ENCODE assay signal across 19 cellular contexts in genomic region chr3:46163551-46163981, GRCh38. TPM values are rescaled to one million over a fixed set of nuclear protein-coding genes. Genes with fewer than 3 reads are reported as not detected.
DNase-seq lines count a peak whose midpoint lies in the region; ATAC-seq, FAIRE-seq and TF ChIP-seq lines count a peak whose summit lies in the region.
"Had no signal": no experiment of that assay in that cellular context is flagged by ENCODE, and none has a peak within 500 bp of the region (broad histone marks: within the 10 kb centered on the region; RNA-seq: fewer than 3 reads in every experiment).

No MANE protein-coding gene starts in this region.

- POLR2A ChIA-PET in A549 (lab: Yijun Ruan, JAX) = no interaction called here
- POLR2A ChIA-PET in CD4-positive, alpha-beta memory T cell (lab: Charles Lee; ENCODE audit: partially characterized antibody) = no interaction called here

- no peaks in the 10 kb centered on the region for H4K20me1 ChIP-seq in astrocyte (ENCODE audit: insufficient read depth, low read length)

- TF ChIP-seq EP300 in A549 (IDR thresholded peaks at IDR 0.05) = no peak

- no peak overlapping the region for H2AFZ ChIP-seq in astrocyte (ENCODE audit: low read depth, low read length)

- no peak overlapping the region for H3K4me3 ChIP-seq in A549
- no peak overlapping the region; the same call in 1 of the 2 replicates for H3K4me3 ChIP-seq in HUES6 (ENCODE audit: low read depth, low read length)
- no peak overlapping the region for H3K4me3 ChIP-seq in astrocyte (ENCODE audit: insufficient read depth, low read depth, low read length)
- no peak overlapping the region for H3K4me3 ChIP-seq in CD4-positive, alpha-beta memory T cell (ENCODE audit: low read length in 2 of 2)
- H3K4me3 ChIP-seq: skin epidermis had no signal

- 36% methylated on average over 3 of the region's 3 CpGs for WGBS in A549 (ENCODE audit: missing lambda C conversion rate)

- H3K27ac ChIP-seq in A549 (peak overlapping the region in 1 of 2 experiments; percentile 32; a peak in 1 of 6 replicates), HUES6 (ENCODE audit: low read depth, low read length) (peak overlapping the region; percentile 28; the same call in 1 of the 2 replicates), astrocyte (ENCODE audit: low read depth, low read length) (no peak overlapping the region)
- no peak overlapping the region for H3K27ac ChIP-seq in CD4-positive, alpha-beta memory T cell (ENCODE audit: low read depth, low read length)

- H3K4me1 Mint-ChIP-seq in astrocyte (ENCODE audit: low read depth, unreplicated experiment) = peaks cover 9% of the 10 kb centered on the region
- no peaks in the 10 kb centered on the region for H3K4me1 Mint-ChIP-seq in CD4-positive, alpha-beta memory T cell
- H3K4me1 Mint-ChIP-seq: mesothelial cell of epicardium had no signal

- H3K4me3 Mint-ChIP-seq in astrocyte (ENCODE audit: unreplicated experiment) = no peak overlapping the region
- no peak overlapping the region for H3K4me3 Mint-ChIP-seq in CD4-positive, alpha-beta memory T cell
- H3K4me3 Mint-ChIP-seq: CD4-positive, alpha-beta T cell; mesothelial cell of epicardium; stimulated activated naive CD8-positive, alpha-beta T cell treated with anti-CD3 and anti-CD28 coated beads, Interleukin-15, Interleukin-2, amounts not matched to agents 100 ng/mL and 50 ng/mL, for 24 hours had no signal

- no peaks in the 10 kb centered on the region for H3K9me3 ChIP-seq in A549
- H3K9me3 ChIP-seq in HUES6 (ENCODE audit: control insufficient read depth, insufficient read depth, low read depth, low read length) = no peaks in the 10 kb centered on the region; the same call in 1 of the 2 replicates
- no peaks in the 10 kb centered on the region for H3K9me3 ChIP-seq in astrocyte (ENCODE audit: insufficient read depth, low read depth, low read length)
- H3K9me3 ChIP-seq in CD4-positive, alpha-beta memory T cell (ENCODE audit: control insufficient read depth in 1 of 2, low read length in 2 of 2) = no peaks in the 10 kb centered on the region

- CTCF ChIA-PET in A549 (lab: Yijun Ruan, JAX) = no interaction called here
- CTCF ChIA-PET in CD4-positive, alpha-beta memory T cell (lab: Charles Lee; ENCODE audit: partially characterized antibody) = interaction anchor here (1.6 kb wide), 1 partner anchor 10 kb away, joined by 3 read pairs; no protein-coding TSS in a partner anchor

- FAIRE-seq in A549 (lab: Jason Lieb, UNC) (no peak), astrocyte (lab: Jason Lieb, UNC) (no peak)

- DNase-seq in A549 (ENCODE audit: low read depth in 1 of 2, low spot score in 1 of 2) = no peak
- no peak for DNase-seq in astrocyte (ENCODE audit: low read depth)
- DNase-seq in iPS-NIHi7 (ENCODE audit: extremely low spot score) = peak; percentile 46
- no peak for DNase-seq in CD4-positive, alpha-beta memory T cell
- no peak for DNase-seq in DMS 273 treated with DMSO at 0.1 percent for 48 hours (lab: John Stamatoyannopoulos, UW)
- DNase-seq in hypothalamus (lab: John Stamatoyannopoulos, UW) = no peak
- no peak for DNase-seq in SHP77 treated with DMSO at 0.1 percent for 48 hours (lab: John Stamatoyannopoulos, UW)
- DNase-seq: activated CD4-positive, alpha-beta T cell treated with anti-CD3 and anti-CD28 coated beads, Interleukin-2, amount 50 U/mL, for 48 hours; amygdala; CD4-positive, alpha-beta T cell; NCI-H1694 treated with DMSO at 0.1 percent for 48 hours; NCI-H526 treated with DMSO at 0.1 percent for 48 hours; nucleus accumbens; SHP77; T-helper 9 cell had no signal

- H3K4me1 ChIP-seq in A549 (peaks cover 4% of the 10 kb centered on the region; the same call in 2 of the 3 replicates), HUES6 (ENCODE audit: control insufficient read depth, insufficient read depth, low read length) (peaks cover 13% of the 10 kb centered on the region; the same call in 1 of the 2 replicates), astrocyte (ENCODE audit: insufficient read depth, low read length) (no peaks in the 10 kb centered on the region)
- no peaks in the 10 kb centered on the region for H3K4me1 ChIP-seq in CD4-positive, alpha-beta memory T cell (ENCODE audit: insufficient read depth, low read length)

- no peak for TF ChIP-seq RAD21 in A549 (conservative IDR thresholded peaks at IDR 0.05 in 1 of 2, IDR thresholded peaks at IDR 0.05 in 1 of 2)

- H3K4me2 ChIP-seq in A549 (0 out of 3 replicates have a peak overlapping the region, but pooled peaks have one; percentile 10), astrocyte (ENCODE audit: low read length) (no peak overlapping the region)

- H3K27ac Mint-ChIP-seq in astrocyte (ENCODE audit: unreplicated experiment) = peak overlapping the region; percentile 50
- no peak overlapping the region for H3K27ac Mint-ChIP-seq in CD4-positive, alpha-beta memory T cell
- H3K27ac Mint-ChIP-seq: CD4-positive, alpha-beta T cell; mesothelial cell of epicardium; stimulated activated naive CD8-positive, alpha-beta T cell treated with anti-CD3 and anti-CD28 coated beads, Interleukin-15, Interleukin-2, amounts not matched to agents 100 ng/mL and 50 ng/mL, for 24 hours had no signal

- no peak for TF ChIP-seq POLR2A in A549 (IDR thresholded peaks at IDR 0.05; ENCODE audit: low read length)

- H3K36me3 Mint-ChIP-seq in astrocyte (ENCODE audit: low read depth, unreplicated experiment) = peaks cover 3% of the 10 kb centered on the region
- H3K36me3 Mint-ChIP-seq in CD4-positive, alpha-beta memory T cell = no peaks in the 10 kb centered on the region
- H3K36me3 Mint-ChIP-seq: mesothelial cell of epicardium had no signal

- no peaks in the 10 kb centered on the region for H3K27me3 ChIP-seq in HUES6 (ENCODE audit: control insufficient read depth, insufficient read depth, low read length)
- H3K27me3 ChIP-seq in astrocyte (ENCODE audit: insufficient read depth, low read length) = peaks cover 2% of the 10 kb centered on the region
- H3K27me3 ChIP-seq in CD4-positive, alpha-beta memory T cell (ENCODE audit: insufficient read depth, low read length) = no peaks in the 10 kb centered on the region

- TF ChIP-seq CTCF in A549 (IDR thresholded peaks at IDR 0.05) (no peak), astrocyte (IDR thresholded peaks at IDR 0.05; ENCODE audit: insufficient read depth, low read depth, low read length) (no peak)

- H3K27me3 Mint-ChIP-seq in astrocyte (ENCODE audit: low read depth, unreplicated experiment) = no peaks in the 10 kb centered on the region
- H3K27me3 Mint-ChIP-seq in CD4-positive, alpha-beta memory T cell = no peaks in the 10 kb centered on the region
- H3K27me3 Mint-ChIP-seq: CD4-positive, alpha-beta T cell had no signal

- H3K36me3 ChIP-seq in HUES6 (ENCODE audit: control insufficient read depth, insufficient read depth, low read length) (no peaks in the 10 kb centered on the region), astrocyte (ENCODE audit: insufficient read depth, low read length) (no peaks in the 10 kb centered on the region)
- no peaks in the 10 kb centered on the region for H3K36me3 ChIP-seq in CD4-positive, alpha-beta memory T cell (ENCODE audit: insufficient read depth, low read length)

- intact Hi-C loops in CD4-positive, alpha-beta memory T cell (cut with micrococcal nuclease) = no loop called here

- H3K9ac ChIP-seq in HUES6 (ENCODE audit: low read length) (peak overlapping the region; percentile 15), astrocyte (ENCODE audit: low read length) (no peak overlapping the region)

- no peak for ATAC-seq in A549

- H3K9me3 Mint-ChIP-seq in astrocyte (ENCODE audit: unreplicated experiment) = peaks cover 18% of the 10 kb centered on the region
- peaks cover 0 to 11% (median 3%) of the 10 kb centered on the region in 8 donors for H3K9me3 Mint-ChIP-seq in CD4-positive, alpha-beta memory T cell
- H3K9me3 Mint-ChIP-seq: stimulated activated naive CD8-positive, alpha-beta T cell treated with anti-CD3 and anti-CD28 coated beads, Interleukin-15, Interleukin-2, amounts not matched to agents 100 ng/mL and 50 ng/mL, for 24 hours had no signal

- H3K79me2 ChIP-seq in astrocyte (ENCODE audit: insufficient read depth, low read length) = no peaks in the 10 kb centered on the region

TF ChIP-seq in A549, 52 proteins besides CTCF, POLR2A, EP300 and RAD21 (continues in another document):
- TF ChIP-seq KDM5A (IDR thresholded peaks at IDR 0.05) (no peak), RARB (CRISPR knock-in tag; IDR thresholded peaks at IDR 0.05) (no peak), REST (IDR thresholded peaks at IDR 0.05) (no peak), ZNF302 (CRISPR knock-in tag; IDR thresholded peaks at IDR 0.05) (no peak), ESRRA (IDR thresholded peaks at IDR 0.05; ENCODE audit: borderline replicate concordance, low read length) (no peak), HOXA7 (CRISPR knock-in tag; IDR thresholded peaks at IDR 0.05) (no peak), KDM1A (IDR thresholded peaks at IDR 0.05; ENCODE audit: low read depth) (no peak)

RNA-seq across cellular contexts. Expression of gene CCR1, which starts 44.5 kb away (rescaled TPM):
- polyA plus RNA-seq in A549 (2011; rRNA removed) (0.03 TPM in 1 of 2 replicates, not detected in the other), A549 (2017; fragmentation: RNase III; extraction: RNeasy Plus Mini Kit Qiagen cat#74134 plus additional on column Dnase treatment) (not detected in 3 replicates)
- not detected in 2 replicates for polyA plus RNA-seq in A549 (2012; cell fraction: cytosol; rRNA removed)
- not detected in 2 replicates for polyA plus RNA-seq in A549 (2012; cell fraction: nucleus; rRNA removed)
- not detected in 2 replicates for polyA minus RNA-seq in A549 (2011; rRNA and poly(A)+ RNA removed)
- 0.20 and 0.41 TPM in 2 replicates for total RNA-seq in astrocyte
- total RNA-seq in CD4-positive, alpha-beta memory T cell = 1 to 10 TPM; 1.3 to 2.0 TPM
- under 1 TPM; 0.07 to 0.10 TPM for polyA plus RNA-seq in CD4-positive, alpha-beta memory T cell
- total RNA-seq: mesothelial cell of epicardium had no signal
